In the genomic region with DNA sequence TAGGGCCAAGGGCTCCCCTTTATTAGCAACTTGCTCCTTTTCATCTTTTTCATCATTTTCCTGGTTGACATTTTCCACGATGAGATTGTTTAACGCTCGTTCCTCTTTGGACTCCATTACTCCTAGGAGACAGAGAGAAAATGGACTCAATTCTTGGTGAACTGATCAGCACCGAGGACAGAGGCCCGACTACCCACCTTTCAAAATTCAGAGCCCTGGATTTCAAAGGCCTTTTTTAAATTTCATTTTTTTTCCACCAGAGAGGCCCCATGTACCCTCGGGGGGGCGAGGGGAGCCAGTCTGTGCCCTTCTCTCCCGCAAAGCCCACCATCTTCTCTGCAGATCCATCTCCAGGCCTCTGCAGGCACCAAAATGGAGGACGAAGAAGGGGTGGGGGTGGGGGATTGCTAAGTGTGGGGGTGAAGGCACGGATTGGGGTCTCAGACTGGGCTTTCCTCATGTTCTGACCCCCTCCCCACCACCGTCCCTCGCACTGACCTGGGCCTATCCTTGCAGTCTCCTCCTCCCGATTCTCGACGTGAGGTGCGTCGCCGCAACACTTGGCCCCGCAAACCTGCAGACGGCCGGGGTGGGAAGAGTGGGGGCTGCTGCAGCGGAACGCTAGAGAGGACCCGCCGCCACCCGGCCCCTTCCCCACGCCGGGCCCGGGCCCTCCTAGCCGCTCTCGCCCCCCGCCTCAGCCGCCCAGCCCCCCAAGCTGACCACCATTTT, we compare ENCODE assay signal across 8 cellular contexts. TPM values are rescaled to one million over a fixed set of nuclear protein-coding genes. Genes with fewer than 3 reads are reported as not detected.
DNase-seq lines count a peak whose midpoint lies in the region; ATAC-seq and TF ChIP-seq lines count a peak whose summit lies in the region.

No MANE protein-coding gene starts in this region.

- H3K79me2 ChIP-seq in OCI-LY3 (ENCODE audit: low read length) = no peaks in the 10 kb centered on the region

- peak overlapping the region; percentile 96 for H3K4me3 ChIP-seq in OCI-LY3 (ENCODE audit: low read length)

- H2AFZ ChIP-seq in OCI-LY3 (ENCODE audit: low read depth, low read length) = peak overlapping the region; percentile 100

- peaks cover 2% of the 10 kb centered on the region for H3K4me1 ChIP-seq in OCI-LY3 (ENCODE audit: low read length)

- no peaks in the 10 kb centered on the region for H3K27me3 Mint-ChIP-seq in progenitor cell of endocrine pancreas

- H3K9ac ChIP-seq in OCI-LY3 (ENCODE audit: low read length) = peak overlapping the region; percentile 60

- no peak overlapping the region for H3K27ac ChIP-seq in OCI-LY3 (ENCODE audit: low read length)

- H3K4me2 ChIP-seq in OCI-LY3 (ENCODE audit: low read length) = peak overlapping the region; percentile 87

- ATAC-seq in GM18505 (IDR thresholded peaks at IDR 0.05; ENCODE audit: unreplicated experiment) (peak; percentile 2), esophagus mucosa (peak; percentile 21), GM21367 (IDR thresholded peaks at IDR 0.05; ENCODE audit: unreplicated experiment) (no peak)

- peak overlapping the region; percentile 80 for H3K4me3 Mint-ChIP-seq in progenitor cell of endocrine pancreas (ENCODE audit: low read depth)

- H3K36me3 ChIP-seq in OCI-LY3 (replicated peaks; ENCODE audit: low read depth, low read length) = no peaks in the 10 kb centered on the region

- TF ChIP-seq POLR2A in GM18505 (IDR thresholded peaks at IDR 0.05; ENCODE audit: borderline replicate concordance, extremely low read depth, insufficient read depth, insufficient read length) = no peak

- TF ChIP-seq CTCF in OCI-LY3 (IDR thresholded peaks at IDR 0.05; ENCODE audit: low read depth, low read length) (no peak), progenitor cell of endocrine pancreas (IDR thresholded peaks at IDR 0.05; ENCODE audit: unreplicated experiment) (no peak)

- peaks cover 2% of the 10 kb centered on the region for H3K36me3 Mint-ChIP-seq in progenitor cell of endocrine pancreas (ENCODE audit: insufficient read depth)

- peaks cover 8% of the 10 kb centered on the region for H3K9me3 Mint-ChIP-seq in progenitor cell of endocrine pancreas (ENCODE audit: low read depth)

- no peak for DNase-seq in progenitor cell of endocrine pancreas (ENCODE audit: low spot score, unreplicated experiment)
- no peak for DNase-seq in AG08395 (ENCODE audit: low spot score)
- DNase-seq in hippocampal formation (lab: John Stamatoyannopoulos, UW) = no peak
- DNase-seq in cortex of kidney (lab: John Stamatoyannopoulos, UW) = no peak

- no peaks in the 10 kb centered on the region for H4K20me1 ChIP-seq in OCI-LY3 (ENCODE audit: insufficient read depth, low read length)

- no peaks in the 10 kb centered on the region for H3K27me3 ChIP-seq in OCI-LY3 (ENCODE audit: low read depth, low read length)

- peaks cover 2% of the 10 kb centered on the region for H3K4me1 Mint-ChIP-seq in progenitor cell of endocrine pancreas (ENCODE audit: low read depth)

- H3K27ac Mint-ChIP-seq in progenitor cell of endocrine pancreas = no peak overlapping the region

- no peaks in the 10 kb centered on the region for H3K9me3 ChIP-seq in OCI-LY3 (ENCODE audit: insufficient read depth, low read length)

RNA-seq across cellular contexts. Expression of gene BEX2, which starts 0.8 kb away (rescaled TPM):
- total RNA-seq in esophagus mucosa (5.2 TPM), progenitor cell of endocrine pancreas (36.0 and 42.0 TPM in 2 replicates)

RNA-seq across cellular contexts. Expression of gene TCEAL7, which starts 20.0 kb away (rescaled TPM):
- 0.16 TPM for total RNA-seq in esophagus mucosa
- total RNA-seq in progenitor cell of endocrine pancreas = 4.9 and 5.1 TPM in 2 replicates

RNA-seq across cellular contexts. Expression of gene TCEAL5, which starts 33.5 kb away (rescaled TPM):
- not detected for total RNA-seq in esophagus mucosa
- total RNA-seq in progenitor cell of endocrine pancreas = not detected in 2 replicates

RNA-seq across cellular contexts. Expression of gene TCEAL9, which starts 46.3 kb away (rescaled TPM):
- total RNA-seq in esophagus mucosa (17.4 TPM), progenitor cell of endocrine pancreas (111 and 118 TPM in 2 replicates)

RNA-seq across cellular contexts. Expression of gene TCEAL8, which starts 55.1 kb away (rescaled TPM):
- total RNA-seq in esophagus mucosa (21.0 TPM), progenitor cell of endocrine pancreas (65.1 and 71.0 TPM in 2 replicates)
